9 cellular contexts compared by ENCODE assay signal in genomic region chr5:154477382-154478223, GRCh38. TPM values are rescaled to one million over a fixed set of nuclear protein-coding genes. Genes with fewer than 3 reads are reported as not detected.
A peak's percentile ranks its signal among the peaks of the same experiment; 100 is the strongest.
DNase-seq lines count a peak whose midpoint lies in the region; ATAC-seq and TF ChIP-seq lines count a peak whose summit lies in the region.
"Had no signal": no experiment of that assay in that cellular context is flagged by ENCODE, and none has a peak within 500 bp of the region (broad histone marks: within the 10 kb centered on the region; RNA-seq: fewer than 3 reads in every experiment).

No MANE protein-coding gene starts in this region.

- H3K9ac ChIP-seq in parathyroid adenoma, result no peak overlapping the region

- H3K27me3 ChIP-seq in parathyroid adenoma (ENCODE audit: control insufficient read depth, insufficient read depth, low read length), result peaks cover 55% of the 10 kb centered on the region

- DNase-seq in DMS114 treated with DMSO at 0.1 percent for 48 hours (lab: John Stamatoyannopoulos, UW; ENCODE audit: unreplicated experiment) (peak; percentile 48), fibroblast of villous mesenchyme (ENCODE audit: low read depth) (no peak), kidney glomerular epithelial cell (lab: John Stamatoyannopoulos, UW) (no peak), NCI-H446 (lab: John Stamatoyannopoulos, UW) (no peak), NCI-H2227 (lab: John Stamatoyannopoulos, UW; ENCODE audit: unreplicated experiment) (no peak)

- no peak overlapping the region for H3K27ac ChIP-seq in parathyroid adenoma

- no peak for TF ChIP-seq CTCF in fibroblast of villous mesenchyme (IDR thresholded peaks at IDR 0.05; ENCODE audit: insufficient read depth, low read depth, low read length)
- no peak for TF ChIP-seq CTCF in parathyroid adenoma (IDR thresholded peaks at IDR 0.05)

- H2AFZ ChIP-seq in parathyroid adenoma, result peak overlapping the region; percentile 61

- H3K36me3 ChIP-seq in parathyroid adenoma (ENCODE audit: control insufficient read depth, insufficient read depth, low read length), result no peaks in the 10 kb centered on the region

- no peaks in the 10 kb centered on the region for H3K4me1 ChIP-seq in parathyroid adenoma

- peak overlapping the region; percentile 59 for H3K4me2 ChIP-seq in parathyroid adenoma (ENCODE audit: low read length)

- H3K9me3 ChIP-seq in parathyroid adenoma (ENCODE audit: control insufficient read depth, low read length), result no peaks in the 10 kb centered on the region

- peak overlapping the region; percentile 22 for H3K4me3 ChIP-seq in fibroblast of villous mesenchyme (ENCODE audit: low read depth, low read length)
- H3K4me3 ChIP-seq in parathyroid adenoma (ENCODE audit: low read depth, low read length), result no peak overlapping the region

- ATAC-seq in SK-N-SH treated with all-trans-retinoic acid at 6 μM for 48 hours (peak; percentile 51), HG02571 (IDR thresholded peaks at IDR 0.05; ENCODE audit: unreplicated experiment) (no peak)

- H3K79me2 ChIP-seq in parathyroid adenoma, result no peaks in the 10 kb centered on the region

TF ChIP-seq in SK-N-SH treated with all-trans-retinoic acid at 6 μM for 48 hours, 23 proteins besides CTCF, POLR2A, EP300 and RAD21:
- TF ChIP-seq TCF4 (CRISPR knock-in tag; IDR thresholded peaks at IDR 0.05; ENCODE audit: borderline replicate concordance) (0 out of 2 replicates have a peak, but pooled peaks have one; percentile 44), TSHZ2 (CRISPR knock-in tag; IDR thresholded peaks at IDR 0.05) (no peak), ZNF70 (CRISPR knock-in tag; IDR thresholded peaks at IDR 0.05) (0 out of 2 replicates have a peak, but pooled peaks have one; percentile 45)

RNA-seq across cellular contexts. Expression of gene HAND1, which starts 0.4 kb away (rescaled TPM):
- not detected in 2 replicates for total RNA-seq in fibroblast of villous mesenchyme
- total RNA-seq: dermis microvascular lymphatic vessel endothelial cell had no signal

RNA-seq across cellular contexts. Expression of gene SAP30L, which starts 31.8 kb away (rescaled TPM):
- 14.8 and 20.7 TPM in 2 replicates for total RNA-seq in fibroblast of villous mesenchyme
